In the genomic region with DNA sequence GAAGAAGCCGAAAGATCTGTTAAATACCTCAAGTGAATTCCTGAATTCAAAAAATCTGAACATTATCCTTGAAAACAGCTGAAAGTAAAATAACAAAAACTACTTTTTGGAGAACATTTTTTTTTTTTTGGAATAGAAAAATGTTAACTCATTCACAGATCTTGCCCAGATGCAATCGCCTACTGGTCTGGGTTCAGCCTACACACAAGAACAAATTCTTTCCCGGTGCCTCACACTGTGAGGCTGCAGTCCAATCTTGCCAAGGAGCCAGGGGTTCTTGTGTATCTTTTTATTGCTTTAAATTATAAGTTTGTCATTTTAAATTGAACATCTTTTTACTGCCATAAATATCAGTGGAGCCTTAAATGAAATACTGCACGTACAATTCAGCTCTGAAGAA, we compare ENCODE assay signal across 18 cellular contexts. TPM values are rescaled to one million over a fixed set of nuclear protein-coding genes. Genes with fewer than 3 reads are reported as not detected.
DNase-seq lines count a peak whose midpoint lies in the region; ATAC-seq and TF ChIP-seq lines count a peak whose summit lies in the region.
"Had no signal": no experiment of that assay in that cellular context is flagged by ENCODE, and none has a peak within 500 bp of the region (broad histone marks: within the 10 kb centered on the region; RNA-seq: fewer than 3 reads in every experiment).

No MANE protein-coding gene starts in this region.

- intact Hi-C loops in MCF 10A (cut with micrococcal nuclease) (no loop called here), breast epithelium (cut with DNase I; ENCODE audit: low total_unique reads) (no loop called here), mammary epithelial cell (cut with micrococcal nuclease) (loop anchor here (10.0 kb wide), 1 partner anchor 520 kb away; no protein-coding TSS in a partner anchor)

- no peak overlapping the region for H3K27ac ChIP-seq in breast epithelium
- no peak overlapping the region for H3K27ac ChIP-seq in mammary epithelial cell (ENCODE audit: insufficient read depth, low read depth, low read length)
- no peak overlapping the region for H3K27ac ChIP-seq in WERI-Rb-1
- H3K27ac ChIP-seq: 22Rv1, lower lobe of right lung had no signal

- H3K36me3 ChIP-seq in breast epithelium = no peaks in the 10 kb centered on the region
- H3K36me3 ChIP-seq in mammary epithelial cell (ENCODE audit: insufficient read depth, low read length) = no peaks in the 10 kb centered on the region
- no peaks in the 10 kb centered on the region for H3K36me3 ChIP-seq in WERI-Rb-1
- H3K36me3 ChIP-seq: lower lobe of right lung had no signal

- dilution Hi-C loops in mammary epithelial cell (cut with HindIII; ENCODE audit: low sequenced_read_pairs) = no loop called here

- no peak overlapping the region for H3K27ac Mint-ChIP-seq in MCF 10A (ENCODE audit: low read depth, unreplicated experiment)
- H3K27ac Mint-ChIP-seq: activated T-cell treated with anti-CD3 and anti-CD28 coated beads, Interleukin-2, amount 50 U/mL, for 72 hours had no signal

- peak overlapping the region; percentile 39 for H3K4me2 ChIP-seq in mammary epithelial cell (ENCODE audit: insufficient read depth, low read depth, low read length)

- no peaks in the 10 kb centered on the region for H3K9me3 Mint-ChIP-seq in MCF 10A (ENCODE audit: unreplicated experiment)

- H3K9ac ChIP-seq in mammary epithelial cell (ENCODE audit: insufficient read depth, low read length) = no peak overlapping the region

- CTCF ChIA-PET in MCF 10A (lab: Yijun Ruan, JAX) = interaction anchor here (0.6 to 9.7 kb wide), 14 partner anchors 18 to 659 kb away, joined by 3 to 145 read pairs (median 4); no protein-coding TSS in a partner anchor
- CTCF ChIA-PET in mammary epithelial cell (lab: Charles Lee; ENCODE audit: low non-redundant PET) = interaction anchor here (1.2 kb wide), 1 partner anchor 374 kb away, joined by 3 read pairs; no protein-coding TSS in a partner anchor

- H3K9me3 ChIP-seq in breast epithelium (no peaks in the 10 kb centered on the region), mammary epithelial cell (replicated peaks; ENCODE audit: insufficient read depth, low read length) (no peaks in the 10 kb centered on the region), WERI-Rb-1 (ENCODE audit: severe bottlenecking) (no peaks in the 10 kb centered on the region)
- H3K9me3 ChIP-seq: lower lobe of right lung had no signal

- BruUV-seq in MCF 10A (replicated peaks; lab: Mats Ljungman, UMichigan) = no TSS peak
- BruUV-seq in mammary epithelial cell (replicated peaks; lab: Mats Ljungman, UMichigan) = no TSS peak

- no peak overlapping the region for H2AFZ ChIP-seq in mammary epithelial cell (ENCODE audit: low read depth, low read length)

- peaks cover 8% of the 10 kb centered on the region for H3K4me1 Mint-ChIP-seq in MCF 10A (ENCODE audit: insufficient read depth, unreplicated experiment)

- TF ChIP-seq CTCF in MCF 10A (IDR thresholded peaks at IDR 0.05; ENCODE audit: unreplicated experiment) = no peak
- no peak for TF ChIP-seq CTCF in breast epithelium (IDR thresholded peaks at IDR 0.05)
- TF ChIP-seq CTCF in mammary epithelial cell (conservative IDR thresholded peaks at IDR 0.05 in 1 of 2, IDR thresholded peaks at IDR 0.05 in 1 of 2; ENCODE audit: extremely low read depth in 1 of 2, insufficient read depth in 1 of 2, low read depth in 1 of 2, low read length in 2 of 2) = no peak
- no peak for TF ChIP-seq CTCF in WERI-Rb-1 (IDR thresholded peaks at IDR 0.05; ENCODE audit: low read depth, low read length)

- TF ChIP-seq POLR2A in breast epithelium (IDR thresholded peaks at IDR 0.05) = no peak

- POLR2A ChIA-PET in MCF 10A (lab: Yijun Ruan, JAX) = interaction anchor here (0.6 to 0.8 kb wide), 3 partner anchors 32 to 351 kb away, joined by 3 to 4 read pairs (median 4); no protein-coding TSS in a partner anchor

- H3K27me3 Mint-ChIP-seq in MCF 10A (ENCODE audit: insufficient read depth, unreplicated experiment) = peaks cover 18% of the 10 kb centered on the region

- H3K4me3 Mint-ChIP-seq in MCF 10A (ENCODE audit: unreplicated experiment) = no peak overlapping the region
- H3K4me3 Mint-ChIP-seq: activated T-cell treated with anti-CD3 and anti-CD28 coated beads, Interleukin-2, amount 50 U/mL, for 72 hours had no signal

- peak; percentile 16 for DNase-seq in MCF 10A (ENCODE audit: unreplicated experiment)
- no peak for DNase-seq in breast epithelium (ENCODE audit: low spot score in 2 of 2)
- DNase-seq in mammary epithelial cell = peak; percentile 52
- peak; percentile 81 for DNase-seq in iris pigment epithelial cell (ENCODE audit: low read depth)
- no peak for DNase-seq in WERI-Rb-1
- DNase-seq: activated CD4-positive, alpha-beta T cell treated with anti-CD3 and anti-CD28 coated beads, Interleukin-2, amount 50 U/mL, for 1 hour; activated T-cell treated with anti-CD3 and anti-CD28 coated beads, Interleukin-2, amount 50 U/mL, for 72 hours; cortex of kidney; KBM-7; lower lobe of right lung; NCI-H1417; NCI-H345; stimulated activated naive CD4-positive, alpha-beta T cell treated with Interleukin-2 at 50 U/mL for 16 hours had no signal

- H3K27me3 ChIP-seq in breast epithelium = no peaks in the 10 kb centered on the region
- H3K27me3 ChIP-seq in mammary epithelial cell (ENCODE audit: insufficient read depth, low read length) = no peaks in the 10 kb centered on the region
- H3K27me3 ChIP-seq in WERI-Rb-1 (ENCODE audit: insufficient read depth, low read depth, severe bottlenecking) = no peaks in the 10 kb centered on the region

- H3K4me3 ChIP-seq in breast epithelium (no peak overlapping the region), mammary epithelial cell (replicated peaks in 1 of 3; ENCODE audit: insufficient read depth in 1 of 3, low read depth in 2 of 3, low read length in 3 of 3) (no peak overlapping the region), WERI-Rb-1 (ENCODE audit: low read depth, low read length) (no peak overlapping the region)
- H3K4me3 ChIP-seq: lower lobe of right lung had no signal

- no peak for ATAC-seq in GM19351 (IDR thresholded peaks at IDR 0.05; ENCODE audit: unreplicated experiment)
- ATAC-seq in GM19452 (IDR thresholded peaks at IDR 0.05; ENCODE audit: unreplicated experiment) = no peak
- ATAC-seq in HG03095 (IDR thresholded peaks at IDR 0.05; ENCODE audit: unreplicated experiment) = no peak
- ATAC-seq: activated T-cell treated with anti-CD3 and anti-CD28 coated beads, Interleukin-2, amount 50 U/mL, for 72 hours; lower lobe of right lung had no signal

- in situ Hi-C loops in mammary epithelial cell (cut with MboI; ENCODE audit: low sequenced_read_pairs in 2 of 2) = loop anchor here (10.0 kb wide), 1 partner anchor 380 kb away; no protein-coding TSS in a partner anchor

- 25% methylated on average over 4 of the region's 4 CpGs for WGBS in mammary epithelial cell (ENCODE audit: low coverage, missing lambda C conversion rate)

- H3K36me3 Mint-ChIP-seq in MCF 10A (ENCODE audit: insufficient read depth, unreplicated experiment) = no peaks in the 10 kb centered on the region

- H3K4me1 ChIP-seq in breast epithelium (no peaks in the 10 kb centered on the region), mammary epithelial cell (ENCODE audit: insufficient read depth, low read length) (peaks cover 4% of the 10 kb centered on the region)
- H3K4me1 ChIP-seq: lower lobe of right lung had no signal

- H3K79me2 ChIP-seq in mammary epithelial cell (ENCODE audit: insufficient read depth, low read length) = no peaks in the 10 kb centered on the region

- no peaks in the 10 kb centered on the region for H4K20me1 ChIP-seq in mammary epithelial cell (ENCODE audit: insufficient read depth, low read length)

RNA-seq across cellular contexts. Expression of gene TMEM200A, which starts 41.2 kb away (rescaled TPM):
- total RNA-seq in MCF 10A (2022) = not detected in 2 replicates
- 1 to 10 TPM; 4.6 to 6.6 (median 4.8) TPM for total RNA-seq in breast epithelium
- total RNA-seq in mammary epithelial cell = 10 to 100 TPM in 1 of 2 donors, 1 to 10 TPM in 1; 3.5 to 15.2 TPM
- polyA plus RNA-seq in mammary epithelial cell = 11.6 TPM
- 12.8 TPM for polyA minus RNA-seq in mammary epithelial cell
- total RNA-seq: G401 had no signal

Comparison
In these comparisons a context has a peak if more than half of its experiments do, and no peak if none do; other contexts are left out.
1. DNase-seq: peak in MCF 10A (single experiment), mammary epithelial cell (single experiment) and iris pigment epithelial cell (single experiment); none in breast epithelium (0 of 2) and WERI-Rb-1 (single experiment).